In genomic region chr13:110410000-110410399, GRCh38 we compare ENCODE assay signal across 1 cellular context.
TF ChIP-seq lines count a peak whose summit lies in the region.

No MANE protein-coding gene starts in this region.

TF ChIP-seq in WTC11, 78 proteins besides CTCF, POLR2A, EP300 and RAD21 (continued from another document):
- TF ChIP-seq ZNF532 (CRISPR knock-in tag; IDR thresholded peaks at IDR 0.05; ENCODE audit: borderline replicate concordance): no peak
- TF ChIP-seq ATF1 (CRISPR knock-in tag; IDR thresholded peaks at IDR 0.05): no peak
- TF ChIP-seq ETV6 (CRISPR knock-in tag; IDR thresholded peaks at IDR 0.05): no peak
- TF ChIP-seq NR2C2 (CRISPR knock-in tag; IDR thresholded peaks at IDR 0.05): no peak
- no peak for TF ChIP-seq SMAD3 (CRISPR knock-in tag; IDR thresholded peaks at IDR 0.05; ENCODE audit: borderline replicate concordance)
- no peak for TF ChIP-seq E2F1 (CRISPR knock-in tag; IDR thresholded peaks at IDR 0.05)
